Comparison of ENCODE assay signal across 26 cellular contexts in the genomic region with DNA sequence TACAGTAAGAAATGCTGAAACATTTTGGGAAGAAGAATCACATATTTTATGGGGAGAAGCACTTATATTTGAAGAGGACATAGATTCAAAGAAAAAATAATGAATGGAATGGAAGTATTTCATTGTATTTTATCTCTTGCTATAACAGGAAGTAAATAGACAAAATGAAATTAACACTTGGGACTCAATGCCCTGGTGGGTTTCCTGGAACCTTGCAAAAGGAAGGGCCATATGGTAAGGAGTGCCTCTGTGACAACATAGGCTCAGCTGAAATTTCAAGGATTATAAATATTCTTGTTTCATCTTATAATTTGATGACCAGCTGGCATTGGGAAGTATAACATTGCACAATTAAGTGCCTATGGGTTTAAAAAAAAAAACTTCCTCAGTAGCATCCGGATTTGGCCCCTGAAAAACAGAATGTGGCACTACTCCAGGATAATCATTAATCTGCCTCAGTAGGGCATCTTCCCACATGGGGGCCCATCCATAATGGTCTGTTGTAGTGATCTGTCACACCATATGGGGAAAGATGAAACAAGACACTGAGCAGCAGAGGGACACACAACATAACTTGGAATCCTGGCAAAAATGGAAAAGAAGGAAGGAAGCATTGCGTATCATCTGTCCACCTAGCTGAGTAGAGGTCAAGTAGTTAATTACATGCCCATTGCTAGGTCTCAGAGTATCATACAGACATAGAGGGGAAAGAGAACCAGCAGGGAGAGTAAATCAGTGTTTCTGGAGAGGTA.
DNase-seq lines count a peak whose midpoint lies in the region; ATAC-seq and TF ChIP-seq lines count a peak whose summit lies in the region.
"Had no signal": no experiment of that assay in that cellular context is flagged by ENCODE, and none has a peak within 500 bp of the region (broad histone marks: within the 10 kb centered on the region; RNA-seq: fewer than 3 reads in every experiment).

No MANE protein-coding gene starts in this region.

- no peak overlapping the region for H3K4me2 ChIP-seq in SK-N-SH
- H3K4me2 ChIP-seq: A549 had no signal

- no peaks in the 10 kb centered on the region for H4K20me1 ChIP-seq in SK-N-SH (ENCODE audit: insufficient read depth)

- TF ChIP-seq CTCF in SK-N-SH (IDR thresholded peaks at IDR 0.05) (no peak), neutrophil (IDR thresholded peaks at IDR 0.05) (no peak), WTC11 (IDR thresholded peaks at IDR 0.05) (no peak)

- H3K9me3 Mint-ChIP-seq in WTC11: no peaks in the 10 kb centered on the region
- H3K9me3 Mint-ChIP-seq: activated CD4-positive, alpha-beta memory T cell treated with anti-CD3 and anti-CD28 coated beads, Interleukin-2, amount 10 ng/mL, durations not matched to agents 7 days and 5 days; stimulated activated effector memory CD8-positive, alpha-beta T cell treated with anti-CD3 and anti-CD28 coated beads, Interleukin-12 subunit alpha, Interleukin-12 subunit beta, amount 100 ng/mL, for 72 hours had no signal

- no peaks in the 10 kb centered on the region for H3K9me2 ChIP-seq in SK-N-SH

- no peaks in the 10 kb centered on the region for H3K79me2 ChIP-seq in SK-N-SH (ENCODE audit: insufficient read depth)

- H2AFZ ChIP-seq in SK-N-SH (ENCODE audit: low read depth): no peak overlapping the region
- H2AFZ ChIP-seq: GM23248 had no signal

- peaks cover 47% of the 10 kb centered on the region for H3K4me1 Mint-ChIP-seq in WTC11
- H3K4me1 Mint-ChIP-seq in T-helper 17 cell: no peaks in the 10 kb centered on the region
- H3K4me1 Mint-ChIP-seq: activated CD4-positive, alpha-beta memory T cell treated with anti-CD3 and anti-CD28 coated beads, Interleukin-2, amount 10 ng/mL, durations not matched to agents 7 days and 5 days; stimulated activated effector memory CD8-positive, alpha-beta T cell treated with anti-CD3 and anti-CD28 coated beads, Interleukin-12 subunit alpha, Interleukin-12 subunit beta, amount 100 ng/mL, for 72 hours had no signal

- H3K4me3 Mint-ChIP-seq in WTC11 (no peak overlapping the region), T-helper 17 cell (no peak overlapping the region)
- H3K4me3 Mint-ChIP-seq: activated CD4-positive, alpha-beta memory T cell treated with anti-CD3 and anti-CD28 coated beads, Interleukin-2, amount 10 ng/mL, durations not matched to agents 7 days and 5 days; naive thymus-derived CD4-positive, alpha-beta T cell; stimulated activated effector memory CD8-positive, alpha-beta T cell treated with anti-CD3 and anti-CD28 coated beads, Interleukin-12 subunit alpha, Interleukin-12 subunit beta, amount 100 ng/mL, for 72 hours had no signal

- H3K27ac ChIP-seq in SK-N-SH (ENCODE audit: low read depth in 2 of 2, low read length in 1 of 2): peak overlapping the region in 1 of 2 experiments; percentile 69; a peak in 2 of 4 replicates
- H3K27ac ChIP-seq in neutrophil: peak overlapping the region; percentile 46
- H3K27ac ChIP-seq: A549, gastrocnemius medialis, GM23248, transverse colon had no signal

- peak; percentile 6; the same call in 1 of the 3 replicates for ATAC-seq in SK-N-SH treated with all-trans-retinoic acid at 6 μM for 48 hours
- no peak for ATAC-seq in WTC11
- ATAC-seq in T-helper 17 cell: no peak
- ATAC-seq: A549; gastrocnemius medialis; naive thymus-derived CD4-positive, alpha-beta T cell; stimulated activated effector memory CD8-positive, alpha-beta T cell treated with anti-CD3 and anti-CD28 coated beads, Interleukin-12 subunit alpha, Interleukin-12 subunit beta, amount 100 ng/mL, for 72 hours had no signal

- WGBS in SK-N-SH (ENCODE audit: low lambda C conversion rate): 74% methylated on average over 2 of the region's 2 CpGs

- DNase-seq in SK-N-SH: no peak
- DNase-seq in NCI-H446 treated with DMSO at 0.1 percent for 48 hours (lab: John Stamatoyannopoulos, UW): peak; percentile 32
- DNase-seq in cerebellar nuclear complex (lab: John Stamatoyannopoulos, UW): peak; percentile 80 to 92
- no peak for DNase-seq in GM19238 (ENCODE audit: insufficient read length, low spot score)
- no peak for DNase-seq in WTC11 (ENCODE audit: low spot score)
- no peak for DNase-seq in T-helper 17 cell
- DNase-seq: activated CD4-positive, alpha-beta memory T cell treated with anti-CD3 and anti-CD28 coated beads, Interleukin-2, amount 10 ng/mL, durations not matched to agents 7 days and 5 days; activated CD4-positive, CD25-positive, alpha-beta regulatory T cell treated with anti-CD3 and anti-CD28 coated beads, Interleukin-2, amount 50 U/mL, for 72 hours; activated CD8-positive, alpha-beta memory T cell treated with anti-CD3 and anti-CD28 coated beads, Interleukin-2, amount 50 U/mL, for 4 hours; activated naive CD4-positive, alpha-beta T cell; DMS79; gastrocnemius medialis; GF-D8; GM23248; IMR-90; kidney glomerular epithelial cell; midbrain; MV-4-11; naive thymus-derived CD4-positive, alpha-beta T cell; NCI-H510A treated with DMSO at 0.1 percent for 48 hours; T-helper 1 cell; transverse colon had no signal

- H3K36me3 Mint-ChIP-seq in WTC11 (no peaks in the 10 kb centered on the region), T-helper 17 cell (ENCODE audit: low read depth) (no peaks in the 10 kb centered on the region)
- H3K36me3 Mint-ChIP-seq: naive thymus-derived CD4-positive, alpha-beta T cell; stimulated activated effector memory CD8-positive, alpha-beta T cell treated with anti-CD3 and anti-CD28 coated beads, Interleukin-12 subunit alpha, Interleukin-12 subunit beta, amount 100 ng/mL, for 72 hours had no signal

- H3K27me3 Mint-ChIP-seq in WTC11 (ENCODE audit: low read depth) (no peaks in the 10 kb centered on the region), T-helper 17 cell (no peaks in the 10 kb centered on the region)
- H3K27me3 Mint-ChIP-seq: activated CD4-positive, alpha-beta memory T cell treated with anti-CD3 and anti-CD28 coated beads, Interleukin-2, amount 10 ng/mL, durations not matched to agents 7 days and 5 days had no signal

- TF ChIP-seq RAD21 in SK-N-SH (IDR thresholded peaks at IDR 0.05; ENCODE audit: low read length): no peak

- H3K36me3 ChIP-seq in SK-N-SH (replicated peaks in 1 of 2; ENCODE audit: control insufficient read depth in 1 of 2, insufficient read depth in 2 of 2, low read length in 1 of 2): no peaks in the 10 kb centered on the region
- H3K36me3 ChIP-seq in neutrophil: no peaks in the 10 kb centered on the region
- H3K36me3 ChIP-seq: gastrocnemius medialis, transverse colon had no signal

- H3K4me3 ChIP-seq in SK-N-SH (ENCODE audit: low read depth in 2 of 2, low read length in 1 of 2) (no peak overlapping the region), neutrophil (ENCODE audit: low read depth in 1 of 2, low read length in 1 of 2) (no peak overlapping the region)
- H3K4me3 ChIP-seq: A549, gastrocnemius medialis, GM23248, transverse colon had no signal

- H3K27me3 ChIP-seq in SK-N-SH (ENCODE audit: insufficient read depth) (no peaks in the 10 kb centered on the region), neutrophil (no peaks in the 10 kb centered on the region)
- H3K27me3 ChIP-seq: gastrocnemius medialis, transverse colon had no signal

- no peak overlapping the region for H3K27ac Mint-ChIP-seq in WTC11
- no peak overlapping the region for H3K27ac Mint-ChIP-seq in T-helper 17 cell
- H3K27ac Mint-ChIP-seq: activated CD4-positive, alpha-beta memory T cell treated with anti-CD3 and anti-CD28 coated beads, Interleukin-2, amount 10 ng/mL, durations not matched to agents 7 days and 5 days; naive thymus-derived CD4-positive, alpha-beta T cell; stimulated activated effector memory CD8-positive, alpha-beta T cell treated with anti-CD3 and anti-CD28 coated beads, Interleukin-12 subunit alpha, Interleukin-12 subunit beta, amount 100 ng/mL, for 72 hours had no signal

- H3F3A ChIP-seq in SK-N-SH (replicated peaks; ENCODE audit: insufficient read depth): no peaks in the 10 kb centered on the region

- H3K4me1 ChIP-seq in SK-N-SH (ENCODE audit: control insufficient read depth in 1 of 2, insufficient read depth in 2 of 2, low read depth in 1 of 2, low read length in 1 of 2) (peaks cover 13 to 27% of the 10 kb centered on the region in 2 experiments; a peak in 3 of 4 replicates), neutrophil (ENCODE audit: control insufficient read depth in 1 of 2, insufficient read depth in 1 of 2, low read depth in 1 of 2, low read length in 1 of 2) (peaks cover 22 to 25% of the 10 kb centered on the region in 2 experiments)
- H3K4me1 ChIP-seq: A549, transverse colon had no signal

- CTCF ChIA-PET in SK-N-SH (lab: Yijun Ruan, JAX) (interaction anchor here (1.3 kb wide), 1 partner anchor 10 kb away, joined by 3 read pairs; no protein-coding TSS in a partner anchor), WTC11 (lab: Charles Lee) (no interaction called here)

- H3K9me3 ChIP-seq in SK-N-SH (no peaks in the 10 kb centered on the region), neutrophil (no peaks in the 10 kb centered on the region), T-helper 17 cell (ENCODE audit: control insufficient read depth, low read length, poor library complexity, severe bottlenecking) (no peaks in the 10 kb centered on the region)
- H3K9me3 ChIP-seq: A549, gastrocnemius medialis, transverse colon had no signal

- POLR2A ChIA-PET in SK-N-SH (lab: Yijun Ruan, JAX) (no interaction called here), WTC11 (lab: Charles Lee) (no interaction called here)

- H3K9ac ChIP-seq in SK-N-SH: no peak overlapping the region
- H3K9ac ChIP-seq: GM23248 had no signal

- 0 out of 4 replicates have a peak, but pooled peaks of 1 of the 2 experiments have one; percentile 12 for TF ChIP-seq EP300 in SK-N-SH (IDR thresholded peaks at IDR 0.05; ENCODE audit: borderline replicate concordance in 1 of 2, low read depth in 1 of 2, low read length in 1 of 2)

TF ChIP-seq in SK-N-SH, 30 proteins besides CTCF, POLR2A, EP300 and RAD21 (continues in another document):
- TF ChIP-seq, protein P1, sequence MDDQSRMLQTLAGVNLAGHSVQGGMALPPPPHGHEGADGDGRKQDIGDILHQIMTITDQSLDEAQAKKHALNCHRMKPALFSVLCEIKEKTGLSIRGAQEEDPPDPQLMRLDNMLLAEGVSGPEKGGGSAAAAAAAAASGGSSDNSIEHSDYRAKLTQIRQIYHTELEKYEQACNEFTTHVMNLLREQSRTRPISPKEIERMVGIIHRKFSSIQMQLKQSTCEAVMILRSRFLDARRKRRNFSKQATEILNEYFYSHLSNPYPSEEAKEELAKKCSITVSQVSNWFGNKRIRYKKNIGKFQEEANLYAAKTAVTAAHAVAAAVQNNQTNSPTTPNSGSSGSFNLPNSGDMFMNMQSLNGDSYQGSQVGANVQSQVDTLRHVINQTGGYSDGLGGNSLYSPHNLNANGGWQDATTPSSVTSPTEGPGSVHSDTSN (IDR thresholded peaks at IDR 0.05): no peak

TF ChIP-seq in WTC11, 78 proteins besides CTCF, POLR2A, EP300 and RAD21 (continues in another document):
- TF ChIP-seq NR3C1 (CRISPR knock-in tag; conservative IDR thresholded peaks at IDR 0.05; ENCODE audit: low read depth): no peak

Comparison
In these comparisons a context has a peak if more than half of its experiments do, and no peak if none do; other contexts are left out.
1. DNase-seq: peak in NCI-H446 treated with DMSO at 0.1 percent for 48 hours (single experiment) and cerebellar nuclear complex (2 of 2); none in SK-N-SH (single experiment), GM19238 (single experiment), WTC11 (single experiment) and T-helper 17 cell (0 of 3).